ENCODE assay signal across 2 cellular contexts in genomic region chr22:30871391-30872281, GRCh38.
TF ChIP-seq lines count a peak whose summit lies in the region.

No MANE protein-coding gene starts in this region.

TF ChIP-seq in SK-N-SH, 30 proteins besides CTCF, POLR2A, EP300 and RAD21 (continued from another document):
- TF ChIP-seq SMC3 (IDR thresholded peaks at IDR 0.05; ENCODE audit: low read depth, low read length) (no peak), GABPA (IDR thresholded peaks at IDR 0.05; ENCODE audit: low read depth) (no peak), RFX5 (IDR thresholded peaks at IDR 0.05; ENCODE audit: low read length) (no peak), MXI1 (IDR thresholded peaks at IDR 0.05; ENCODE audit: low read depth, low read length) (no peak), RXRA (IDR thresholded peaks at IDR 0.05; ENCODE audit: borderline replicate concordance, low read depth) (no peak), REST (IDR thresholded peaks at IDR 0.05; ENCODE audit: low read depth, low read length) (no peak), ZBTB33 (IDR thresholded peaks at IDR 0.05; ENCODE audit: borderline replicate concordance, low read depth) (no peak), ELF1 (IDR thresholded peaks at IDR 0.05) (no peak), FOXM1 (IDR thresholded peaks at IDR 0.05; ENCODE audit: low read depth) (no peak)
- TF ChIP-seq, protein P1, sequence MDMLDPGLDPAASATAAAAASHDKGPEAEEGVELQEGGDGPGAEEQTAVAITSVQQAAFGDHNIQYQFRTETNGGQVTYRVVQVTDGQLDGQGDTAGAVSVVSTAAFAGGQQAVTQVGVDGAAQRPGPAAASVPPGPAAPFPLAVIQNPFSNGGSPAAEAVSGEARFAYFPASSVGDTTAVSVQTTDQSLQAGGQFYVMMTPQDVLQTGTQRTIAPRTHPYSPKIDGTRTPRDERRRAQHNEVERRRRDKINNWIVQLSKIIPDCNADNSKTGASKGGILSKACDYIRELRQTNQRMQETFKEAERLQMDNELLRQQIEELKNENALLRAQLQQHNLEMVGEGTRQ (IDR thresholded peaks at IDR 0.05; ENCODE audit: borderline replicate concordance, low read depth, low read length) = no peak

TF ChIP-seq in SK-N-SH treated with all-trans-retinoic acid at 6 μM for 48 hours, 23 proteins besides CTCF, POLR2A, EP300 and RAD21 (continued from another document):
- TF ChIP-seq, protein P2, sequence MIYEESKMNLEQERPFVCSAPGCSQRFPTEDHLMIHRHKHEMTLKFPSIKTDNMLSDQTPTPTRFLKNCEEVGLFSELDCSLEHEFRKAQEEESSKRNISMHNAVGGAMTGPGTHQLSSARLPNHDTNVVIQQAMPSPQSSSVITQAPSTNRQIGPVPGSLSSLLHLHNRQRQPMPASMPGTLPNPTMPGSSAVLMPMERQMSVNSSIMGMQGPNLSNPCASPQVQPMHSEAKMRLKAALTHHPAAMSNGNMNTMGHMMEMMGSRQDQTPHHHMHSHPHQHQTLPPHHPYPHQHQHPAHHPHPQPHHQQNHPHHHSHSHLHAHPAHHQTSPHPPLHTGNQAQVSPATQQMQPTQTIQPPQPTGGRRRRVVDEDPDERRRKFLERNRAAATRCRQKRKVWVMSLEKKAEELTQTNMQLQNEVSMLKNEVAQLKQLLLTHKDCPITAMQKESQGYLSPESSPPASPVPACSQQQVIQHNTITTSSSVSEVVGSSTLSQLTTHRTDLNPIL (CRISPR knock-in tag; IDR thresholded peaks at IDR 0.05; ENCODE audit: low read depth) = no peak
- TF ChIP-seq PPARA (CRISPR knock-in tag; IDR thresholded peaks at IDR 0.05; ENCODE audit: borderline replicate concordance) (no peak), POU6F1 (CRISPR knock-in tag; IDR thresholded peaks at IDR 0.05; ENCODE audit: borderline replicate concordance, low read depth) (no peak), CSRNP3 (CRISPR knock-in tag; IDR thresholded peaks at IDR 0.05) (no peak), ZNF70 (CRISPR knock-in tag; IDR thresholded peaks at IDR 0.05) (no peak), TOX (CRISPR knock-in tag; IDR thresholded peaks at IDR 0.05; ENCODE audit: borderline replicate concordance) (no peak), ZFP3 (CRISPR knock-in tag; IDR thresholded peaks at IDR 0.05) (no peak), ZNF8 (CRISPR knock-in tag; IDR thresholded peaks at IDR 0.05) (no peak)
- TF ChIP-seq, protein P3, sequence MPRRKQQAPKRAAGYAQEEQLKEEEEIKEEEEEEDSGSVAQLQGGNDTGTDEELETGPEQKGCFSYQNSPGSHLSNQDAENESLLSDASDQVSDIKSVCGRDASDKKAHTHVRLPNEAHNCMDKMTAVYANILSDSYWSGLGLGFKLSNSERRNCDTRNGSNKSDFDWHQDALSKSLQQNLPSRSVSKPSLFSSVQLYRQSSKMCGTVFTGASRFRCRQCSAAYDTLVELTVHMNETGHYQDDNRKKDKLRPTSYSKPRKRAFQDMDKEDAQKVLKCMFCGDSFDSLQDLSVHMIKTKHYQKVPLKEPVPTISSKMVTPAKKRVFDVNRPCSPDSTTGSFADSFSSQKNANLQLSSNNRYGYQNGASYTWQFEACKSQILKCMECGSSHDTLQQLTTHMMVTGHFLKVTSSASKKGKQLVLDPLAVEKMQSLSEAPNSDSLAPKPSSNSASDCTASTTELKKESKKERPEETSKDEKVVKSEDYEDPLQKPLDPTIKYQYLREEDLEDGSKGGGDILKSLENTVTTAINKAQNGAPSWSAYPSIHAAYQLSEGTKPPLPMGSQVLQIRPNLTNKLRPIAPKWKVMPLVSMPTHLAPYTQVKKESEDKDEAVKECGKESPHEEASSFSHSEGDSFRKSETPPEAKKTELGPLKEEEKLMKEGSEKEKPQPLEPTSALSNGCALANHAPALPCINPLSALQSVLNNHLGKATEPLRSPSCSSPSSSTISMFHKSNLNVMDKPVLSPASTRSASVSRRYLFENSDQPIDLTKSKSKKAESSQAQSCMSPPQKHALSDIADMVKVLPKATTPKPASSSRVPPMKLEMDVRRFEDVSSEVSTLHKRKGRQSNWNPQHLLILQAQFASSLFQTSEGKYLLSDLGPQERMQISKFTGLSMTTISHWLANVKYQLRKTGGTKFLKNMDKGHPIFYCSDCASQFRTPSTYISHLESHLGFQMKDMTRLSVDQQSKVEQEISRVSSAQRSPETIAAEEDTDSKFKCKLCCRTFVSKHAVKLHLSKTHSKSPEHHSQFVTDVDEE (CRISPR knock-in tag; IDR thresholded peaks at IDR 0.05) = no peak
TF ChIP-seq in SK-N-SH treated with all-trans-retinoic acid at 6 μM for 48 hours: peak in this region for 0.
